17 cellular contexts compared by ENCODE assay signal in the genomic region with DNA sequence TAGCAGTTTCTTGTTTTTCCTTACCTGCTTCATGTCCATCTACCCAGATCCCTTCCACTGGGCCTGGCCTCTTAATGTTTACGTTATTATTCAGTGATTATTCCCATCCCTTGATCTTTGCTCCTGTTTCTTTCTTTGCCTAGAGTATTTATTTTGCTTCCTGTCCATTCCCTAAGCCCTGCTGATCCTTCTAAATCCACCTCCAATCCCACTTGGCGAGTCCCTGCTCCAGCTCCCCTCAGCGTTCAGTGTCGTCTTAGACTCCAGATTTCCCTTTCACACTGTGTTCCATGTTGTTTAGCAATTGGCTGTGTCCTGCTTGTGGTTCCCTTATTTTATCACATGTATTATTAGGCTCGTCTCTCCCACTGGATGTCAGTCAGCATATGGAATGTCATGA. TPM values are rescaled to one million over a fixed set of nuclear protein-coding genes. Genes with fewer than 3 reads are reported as not detected.
DNase-seq lines count a peak whose midpoint lies in the region; ATAC-seq and TF ChIP-seq lines count a peak whose summit lies in the region.
"Had no signal": no experiment of that assay in that cellular context is flagged by ENCODE, and none has a peak within 500 bp of the region (broad histone marks: within the 10 kb centered on the region; RNA-seq: fewer than 3 reads in every experiment).

No MANE protein-coding gene starts in this region.

- no peak for TF ChIP-seq POLR2A in NB4 (IDR thresholded peaks at IDR 0.05; ENCODE audit: extremely low read depth, insufficient read length)

- H3K4me3 ChIP-seq in NB4 (ENCODE audit: low read depth, low read length) (peak overlapping the region; percentile 2), endodermal cell (ENCODE audit: low read length) (peak overlapping the region; percentile 53), smooth muscle cell (no peak overlapping the region), GM23338 (no peak overlapping the region)
- H3K4me3 ChIP-seq: PC-9, prostate gland, SK-N-MC, thoracic aorta had no signal

- POLR2A ChIA-PET in activated CD4-positive, alpha-beta memory T cell treated with anti-CD3 and anti-CD28 coated beads for 36 hours (lab: Charles Lee) = no interaction called here
- POLR2A ChIA-PET in activated CD4-positive, alpha-beta memory T cell treated with anti-CD3 and anti-CD28 coated beads, Interleukin-2, amount 10 ng/mL, durations not matched to agents 7 days and 5 days (lab: Charles Lee) = no interaction called here

- peaks cover 53% of the 10 kb centered on the region for H3K36me3 ChIP-seq in endodermal cell (ENCODE audit: control insufficient read depth, insufficient read depth, low read length)
- H3K36me3 ChIP-seq in smooth muscle cell (ENCODE audit: low read depth) = no peaks in the 10 kb centered on the region
- H3K36me3 ChIP-seq in GM23338 (ENCODE audit: insufficient read depth) = no peaks in the 10 kb centered on the region; the same call in 1 of the 2 replicates
- H3K36me3 ChIP-seq: prostate gland had no signal

- H3K36me3 Mint-ChIP-seq in activated CD4-positive, alpha-beta memory T cell treated with anti-CD3 and anti-CD28 coated beads for 36 hours = peaks cover 30% of the 10 kb centered on the region
- peaks cover 63% of the 10 kb centered on the region for H3K36me3 Mint-ChIP-seq in activated CD4-positive, alpha-beta memory T cell treated with anti-CD3 and anti-CD28 coated beads, Interleukin-2, amount 10 ng/mL, durations not matched to agents 7 days and 5 days (ENCODE audit: low read depth)
- H3K36me3 Mint-ChIP-seq in endodermal cell (ENCODE audit: low read depth) = peaks cover 43% of the 10 kb centered on the region
- peaks cover 35% of the 10 kb centered on the region for H3K36me3 Mint-ChIP-seq in GM23338 (ENCODE audit: low read depth)

- CTCF ChIA-PET in activated CD4-positive, alpha-beta memory T cell treated with anti-CD3 and anti-CD28 coated beads for 36 hours (lab: Charles Lee) = interaction anchor here (0.6 to 1.6 kb wide), 3 partner anchors 18 to 35 kb away, joined by 3 to 7 read pairs (median 3); no protein-coding TSS in a partner anchor
- CTCF ChIA-PET in activated CD4-positive, alpha-beta memory T cell treated with anti-CD3 and anti-CD28 coated beads, Interleukin-2, amount 10 ng/mL, durations not matched to agents 7 days and 5 days (lab: Charles Lee) = interaction anchor here (0.6 to 1.1 kb wide), 2 partner anchors 23 to 65 kb away, joined by 3 read pairs; no protein-coding TSS in a partner anchor

- peaks cover 71% of the 10 kb centered on the region for H3K4me1 Mint-ChIP-seq in activated CD4-positive, alpha-beta memory T cell treated with anti-CD3 and anti-CD28 coated beads for 36 hours (ENCODE audit: low read depth)
- H3K4me1 Mint-ChIP-seq in activated CD4-positive, alpha-beta memory T cell treated with anti-CD3 and anti-CD28 coated beads, Interleukin-2, amount 10 ng/mL, durations not matched to agents 7 days and 5 days = peaks cover 63% of the 10 kb centered on the region
- H3K4me1 Mint-ChIP-seq in endodermal cell (peaks cover 37% of the 10 kb centered on the region), GM23338 (peaks cover 30% of the 10 kb centered on the region)

- H3K27ac Mint-ChIP-seq in activated CD4-positive, alpha-beta memory T cell treated with anti-CD3 and anti-CD28 coated beads for 36 hours = peak overlapping the region; percentile 40
- no peak overlapping the region for H3K27ac Mint-ChIP-seq in activated CD4-positive, alpha-beta memory T cell treated with anti-CD3 and anti-CD28 coated beads, Interleukin-2, amount 10 ng/mL, durations not matched to agents 7 days and 5 days
- H3K27ac Mint-ChIP-seq in endodermal cell = peak overlapping the region; percentile 11
- H3K27ac Mint-ChIP-seq in GM23338 = no peak overlapping the region; the same call in 1 of the 2 replicates
- H3K27ac Mint-ChIP-seq: dendritic cell treated with granulocyte-macrophage colony-stimulating factor and Interleukin-4, amounts not matched to agents 40 ng/mL and 50 ng/mL, for 4 days had no signal

- H3K9ac ChIP-seq in endodermal cell (ENCODE audit: extremely low read depth, low read length, poor library complexity, severe bottlenecking) (no peak overlapping the region), smooth muscle cell (ENCODE audit: low read depth) (peak overlapping the region; percentile 24)

- TF ChIP-seq CTCF in NB4 (IDR thresholded peaks at IDR 0.05; ENCODE audit: low read depth, low read length) = no peak
- no peak for TF ChIP-seq CTCF in endodermal cell (conservative IDR thresholded peaks at IDR 0.05)
- TF ChIP-seq CTCF in smooth muscle cell (IDR thresholded peaks at IDR 0.05; ENCODE audit: borderline replicate concordance, insufficient read depth, poor library complexity, severe bottlenecking) = no peak
- TF ChIP-seq CTCF in GM23338 (conservative IDR thresholded peaks at IDR 0.05; ENCODE audit: low read depth in 2 of 2) = no peak

- ATAC-seq in GM23338 = no peak

- H3K4me1 ChIP-seq in endodermal cell (ENCODE audit: control insufficient read depth, insufficient read depth, low read length) (peaks cover 2% of the 10 kb centered on the region), smooth muscle cell (ENCODE audit: low read depth) (peaks cover 5% of the 10 kb centered on the region), GM23338 (ENCODE audit: insufficient read depth) (peaks cover 24% of the 10 kb centered on the region)

- H3K27me3 ChIP-seq in endodermal cell (ENCODE audit: control insufficient read depth, insufficient read depth, low read length, poor library complexity, severe bottlenecking) (no peaks in the 10 kb centered on the region), smooth muscle cell (ENCODE audit: low read depth) (no peaks in the 10 kb centered on the region), GM23338 (ENCODE audit: insufficient read depth) (no peaks in the 10 kb centered on the region)

- H3F3A ChIP-seq in smooth muscle cell (ENCODE audit: low read depth) = peaks cover 7% of the 10 kb centered on the region
- no peaks in the 10 kb centered on the region for H3F3A ChIP-seq in GM23338 (replicated peaks; ENCODE audit: low read depth)

- H2AFZ ChIP-seq in smooth muscle cell (ENCODE audit: low read depth) (no peak overlapping the region), GM23338 (no peak overlapping the region)
- H2AFZ ChIP-seq: PC-9 had no signal

- 93 to 94% methylated on average over 4 to 5 of the region's 5 CpGs for WGBS in endodermal cell (ENCODE audit: insufficient coverage in 1 of 2, insufficient read length in 1 of 2), 2 experiments
- WGBS in smooth muscle cell (ENCODE audit: low lambda C conversion rate) = 14% methylated on average over 5 of the region's 5 CpGs

- H3K79me2 ChIP-seq in smooth muscle cell (ENCODE audit: low read depth) = peaks cover 87% of the 10 kb centered on the region
- H3K79me2 ChIP-seq in GM23338 (replicated peaks; ENCODE audit: insufficient read depth) = peaks cover 100% of the 10 kb centered on the region

- H3K9me3 ChIP-seq in endodermal cell (ENCODE audit: control insufficient read depth, low read length) (no peaks in the 10 kb centered on the region), smooth muscle cell (replicated peaks; ENCODE audit: low read depth) (no peaks in the 10 kb centered on the region)
- H3K9me3 ChIP-seq: prostate gland, thoracic aorta had no signal

- H3K4me3 Mint-ChIP-seq in activated CD4-positive, alpha-beta memory T cell treated with anti-CD3 and anti-CD28 coated beads for 36 hours = no peak overlapping the region
- no peak overlapping the region for H3K4me3 Mint-ChIP-seq in activated CD4-positive, alpha-beta memory T cell treated with anti-CD3 and anti-CD28 coated beads, Interleukin-2, amount 10 ng/mL, durations not matched to agents 7 days and 5 days
- H3K4me3 Mint-ChIP-seq in endodermal cell (no peak overlapping the region), GM23338 (no peak overlapping the region)
- H3K4me3 Mint-ChIP-seq: dendritic cell treated with granulocyte-macrophage colony-stimulating factor and Interleukin-4, amounts not matched to agents 40 ng/mL and 50 ng/mL, for 4 days had no signal

- peaks cover 2% of the 10 kb centered on the region for H3K9me3 Mint-ChIP-seq in activated CD4-positive, alpha-beta memory T cell treated with anti-CD3 and anti-CD28 coated beads for 36 hours
- H3K9me3 Mint-ChIP-seq in activated CD4-positive, alpha-beta memory T cell treated with anti-CD3 and anti-CD28 coated beads, Interleukin-2, amount 10 ng/mL, durations not matched to agents 7 days and 5 days = peaks cover 2% of the 10 kb centered on the region
- H3K9me3 Mint-ChIP-seq in endodermal cell (peaks cover 3% of the 10 kb centered on the region), GM23338 (no peaks in the 10 kb centered on the region; the same call in 2 of the 3 replicates)
- H3K9me3 Mint-ChIP-seq: dendritic cell treated with granulocyte-macrophage colony-stimulating factor and Interleukin-4, amounts not matched to agents 40 ng/mL and 50 ng/mL, for 4 days had no signal

- no peaks in the 10 kb centered on the region for H3K27me3 Mint-ChIP-seq in activated CD4-positive, alpha-beta memory T cell treated with anti-CD3 and anti-CD28 coated beads for 36 hours
- H3K27me3 Mint-ChIP-seq in activated CD4-positive, alpha-beta memory T cell treated with anti-CD3 and anti-CD28 coated beads, Interleukin-2, amount 10 ng/mL, durations not matched to agents 7 days and 5 days = no peaks in the 10 kb centered on the region
- H3K27me3 Mint-ChIP-seq in endodermal cell (ENCODE audit: insufficient read depth) (no peaks in the 10 kb centered on the region), GM23338 (ENCODE audit: insufficient read depth, low read depth, poor library complexity) (no peaks in the 10 kb centered on the region)
- H3K27me3 Mint-ChIP-seq: dendritic cell treated with granulocyte-macrophage colony-stimulating factor and Interleukin-4, amounts not matched to agents 40 ng/mL and 50 ng/mL, for 4 days had no signal

- H4K20me1 ChIP-seq in smooth muscle cell (ENCODE audit: low read depth) (peaks cover 100% of the 10 kb centered on the region), GM23338 (replicated peaks; ENCODE audit: insufficient read depth) (peaks cover 80% of the 10 kb centered on the region)

- H3K4me2 ChIP-seq in smooth muscle cell (peak overlapping the region; percentile 69), GM23338 (no peak overlapping the region)
- H3K4me2 ChIP-seq: PC-9 had no signal

- intact Hi-C loops in activated CD4-positive, alpha-beta memory T cell treated with anti-CD3 and anti-CD28 coated beads for 36 hours (cut with micrococcal nuclease) = loop anchor here (5.0 to 10.0 kb wide), 2 partner anchors 539 to 1793 kb away; a partner anchor contains a TSS

- H3K27ac ChIP-seq in endodermal cell (ENCODE audit: low read depth, low read length) (no peak overlapping the region), smooth muscle cell (ENCODE audit: low read depth) (peak overlapping the region; percentile 59), GM23338 (ENCODE audit: low read depth) (no peak overlapping the region)
- H3K27ac ChIP-seq: PC-9, SK-N-MC, thoracic aorta had no signal

- DNase-seq in activated CD4-positive, alpha-beta memory T cell treated with anti-CD3 and anti-CD28 coated beads for 36 hours = no peak
- no peak for DNase-seq in activated CD4-positive, alpha-beta memory T cell treated with anti-CD3 and anti-CD28 coated beads, Interleukin-2, amount 10 ng/mL, durations not matched to agents 7 days and 5 days
- DNase-seq in NB4 (ENCODE audit: low read depth) = no peak
- DNase-seq in endodermal cell = no peak
- no peak for DNase-seq in smooth muscle cell (lab: John Stamatoyannopoulos, UW; ENCODE audit: unreplicated experiment)
- no peak for DNase-seq in GM23338 (ENCODE audit: low spot score)
- DNase-seq in NCI-H1417 treated with DMSO at 0.1 percent for 48 hours (lab: John Stamatoyannopoulos, UW) = no peak
- no peak for DNase-seq in NCI-H2081 treated with DMSO at 0.1 percent for 48 hours (lab: John Stamatoyannopoulos, UW)
- DNase-seq: ACHN, Calu3, NCI-H187, NCI-H526, PC-9 had no signal

- peaks cover 2% of the 10 kb centered on the region; the same call in 1 of the 2 replicates for H3K9me2 ChIP-seq in GM23338 (ENCODE audit: insufficient read depth)

RNA-seq across cellular contexts. Expression of a gene that starts 7.3 kb away (rescaled TPM):
- total RNA-seq in activated CD4-positive, alpha-beta memory T cell treated with anti-CD3 and anti-CD28 coated beads for 36 hours = 10 to 100 TPM; 31.9 to 32.3 TPM
- total RNA-seq in activated CD4-positive, alpha-beta memory T cell treated with anti-CD3 and anti-CD28 coated beads, Interleukin-2, amount 10 ng/mL, durations not matched to agents 7 days and 5 days = 10 to 100 TPM; 40.3 to 40.8 TPM
- total RNA-seq in endodermal cell (10 to 100 TPM; 35.5 to 37.5 TPM), smooth muscle cell (25.1 and 27.1 TPM in 2 replicates)
- polyA plus RNA-seq in endodermal cell (2013, experiment 1 of 2) = 36.0 TPM
- 35.4 TPM for polyA plus RNA-seq in endodermal cell (2013, experiment 2 of 2)
- polyA plus RNA-seq in smooth muscle cell (22.2 and 22.5 TPM in 2 replicates), GM23338 (2016; fragmentation: Nextera tagmentation; extraction: Ambion mirVana) (28.8 and 30.5 TPM in 2 replicates)
- total RNA-seq in GM23338 (2014; rRNA removed; shearing (Covaris generic)) = 33.7 and 35.8 TPM in 2 replicates

Comparison
In these comparisons a context has a peak if more than half of its experiments do, and no peak if none do; other contexts are left out.
1. H3K27ac Mint-ChIP-seq: peak in activated CD4-positive, alpha-beta memory T cell treated with anti-CD3 and anti-CD28 coated beads for 36 hours (single experiment) and endodermal cell (single experiment); none in activated CD4-positive, alpha-beta memory T cell treated with anti-CD3 and anti-CD28 coated beads, Interleukin-2, amount 10 ng/mL, durations not matched to agents 7 days and 5 days (single experiment) and GM23338 (single experiment).
2. H3K4me3 ChIP-seq: peak in NB4 (single experiment) and endodermal cell (single experiment); none in smooth muscle cell (single experiment) and GM23338 (single experiment).